6 cellular contexts compared by ENCODE assay signal in genomic region chr9:3321186-3321585, GRCh38.
"Had no signal": no experiment of that assay in that cellular context is flagged by ENCODE, and none has a peak within 500 bp of the region (broad histone marks: within the 10 kb centered on the region; RNA-seq: fewer than 3 reads in every experiment).

No MANE protein-coding gene starts in this region.

- H3K4me3 ChIP-seq: GM23338, HAP-1 had no signal

- H3K36me3 ChIP-seq: HAP-1 had no signal

- ATAC-seq: GM23338, HCT116, HepG2 had no signal

- H3K27ac ChIP-seq: HL-60 had no signal

- DNase-seq: HFFc6 had no signal
